Comparison of ENCODE assay signal across 13 cellular contexts in genomic region chr15:99452010-99452409, GRCh38.
DNase-seq lines count a peak whose midpoint lies in the region; ATAC-seq and TF ChIP-seq lines count a peak whose summit lies in the region.
"Had no signal": no experiment of that assay in that cellular context is flagged by ENCODE, and none has a peak within 500 bp of the region (broad histone marks: within the 10 kb centered on the region; RNA-seq: fewer than 3 reads in every experiment).

No MANE protein-coding gene starts in this region.

- no peak overlapping the region for H3K4me3 ChIP-seq in lower lobe of right lung
- peak overlapping the region in 1 of 2 donors; percentile 54 for H3K4me3 ChIP-seq in stomach smooth muscle (ENCODE audit: low read length in 2 of 2)
- H3K4me3 ChIP-seq: GM23338 had no signal

- TF ChIP-seq CTCF in lower lobe of right lung (IDR thresholded peaks at IDR 0.05), result no peak

- H3K27ac ChIP-seq in angular gyrus (ENCODE audit: low read depth, low read length) (peak overlapping the region; percentile 35), lower lobe of right lung (peak overlapping the region; percentile 90), stomach smooth muscle (ENCODE audit: low read length) (peak overlapping the region; percentile 49)

- H3K9ac ChIP-seq in stomach smooth muscle (ENCODE audit: low read length in 2 of 2), result no peak overlapping the region

- H3K36me3 ChIP-seq in lower lobe of right lung, result no peaks in the 10 kb centered on the region
- no peaks in the 10 kb centered on the region for H3K36me3 ChIP-seq in stomach smooth muscle (ENCODE audit: control insufficient read depth in 2 of 2, insufficient read depth in 2 of 2, low read length in 2 of 2)

- H3K4me1 ChIP-seq in lower lobe of right lung (peaks cover 60% of the 10 kb centered on the region), stomach smooth muscle (ENCODE audit: control insufficient read depth, insufficient read depth, low read length) (peaks cover 43% of the 10 kb centered on the region)

- intact Hi-C loops in lower lobe of right lung (cut with DNase I), result no loop called here

- no peaks in the 10 kb centered on the region for H3K27me3 ChIP-seq in lower lobe of right lung (ENCODE audit: low read depth)
- H3K27me3 ChIP-seq in stomach smooth muscle (ENCODE audit: control insufficient read depth in 1 of 2, insufficient read depth in 2 of 2, low read length in 2 of 2), result no peaks in the 10 kb centered on the region

- peak; percentile 5 for DNase-seq in activated CD4-positive, alpha-beta T cell treated with anti-CD3 and anti-CD28 coated beads for 1 hour
- no peak for DNase-seq in activated CD4-positive, alpha-beta T cell treated with anti-CD3 and anti-CD28 coated beads for 48 hours
- no peak for DNase-seq in lower lobe of right lung
- DNase-seq in SW480 (ENCODE audit: low spot score), result no peak
- DNase-seq in stimulated activated naive CD4-positive, alpha-beta T cell (lab: John Stamatoyannopoulos, UW), result no peak
- DNase-seq: 8988T, NCI-H1417, NCI-H526, SHP77 had no signal

- H3K9me3 ChIP-seq in lower lobe of right lung (no peaks in the 10 kb centered on the region), stomach smooth muscle (ENCODE audit: control insufficient read depth in 2 of 2, low read length in 2 of 2) (no peaks in the 10 kb centered on the region)

- ATAC-seq in lower lobe of right lung (no peak), HG02623 (IDR thresholded peaks at IDR 0.05; ENCODE audit: unreplicated experiment) (no peak)
- ATAC-seq: GM23338 had no signal

Comparison
In these comparisons a context has a peak if more than half of its experiments do, and no peak if none do; other contexts are left out.
1. H3K27ac ChIP-seq: peak in every context shown above with its lines; median percentile 90 in lower lobe of right lung; 49 in stomach smooth muscle; 35 in angular gyrus.